In genomic region chr5:142014911-142015584, GRCh38 we compare ENCODE assay signal across 8 cellular contexts. TPM values are rescaled to one million over a fixed set of nuclear protein-coding genes. Genes with fewer than 3 reads are reported as not detected.
A peak's percentile ranks its signal among the peaks of the same experiment; 100 is the strongest.
DNase-seq lines count a peak whose midpoint lies in the region; ATAC-seq, FAIRE-seq and TF ChIP-seq lines count a peak whose summit lies in the region.

No MANE protein-coding gene starts in this region.

- H3K4me1 Mint-ChIP-seq in T-helper 17 cell = peaks cover 45% of the 10 kb centered on the region

- in situ Hi-C loops in GM12878 (cut with MboI) = no loop called here

- no peak overlapping the region for H2AFZ ChIP-seq in GM12878 (ENCODE audit: control insufficient read depth, low read depth, low read length)

- RAD21 ChIA-PET in GM12878 (lab: Charles Lee; ENCODE audit: unreplicated experiment) = interaction anchor here (0.7 to 4.2 kb wide), 6 partner anchors 10 to 322 kb away, joined by 3 to 25 read pairs (median 6); partner anchors contain the start of gene RNF14

- H3K4me2 ChIP-seq in GM12878 (ENCODE audit: control insufficient read depth, insufficient read depth) = no peak overlapping the region

- H3K36me3 ChIP-seq in GM12878 (ENCODE audit: control insufficient read depth in 2 of 2, insufficient read depth in 2 of 2, low read length in 1 of 2) (no peaks in the 10 kb centered on the region), kidney (ENCODE audit: control insufficient read depth in 1 of 2, insufficient read depth in 2 of 2, low read length in 2 of 2) (no peaks in the 10 kb centered on the region)

- no peaks in the 10 kb centered on the region for H3K27me3 Mint-ChIP-seq in T-helper 17 cell

- peak overlapping the region; percentile 81 for H3K4me3 Mint-ChIP-seq in T-helper 17 cell

- POLR2A ChIA-PET in GM12878 (lab: Charles Lee) = interaction anchor here (0.6 to 1.2 kb wide), 3 partner anchors 43 to 125 kb away, joined by 3 to 6 read pairs (median 4); partner anchors contain the start of gene RNF14

- H3K4me3 ChIP-seq in GM12878 (no peak overlapping the region), kidney (ENCODE audit: low read length in 2 of 2) (no peak overlapping the region)

- TF ChIP-seq CTCF in GM12878 (IDR thresholded peaks at IDR 0.05 in 2 of 3, conservative IDR thresholded peaks at IDR 0.05 in 1 of 3; ENCODE audit: control insufficient read depth in 2 of 3, extremely low read depth in 1 of 3, insufficient read depth in 1 of 3, low read depth in 3 of 3, low read length in 3 of 3) (peak; percentile 40 to 68 (median 54); a peak in 4 of 6 replicates), kidney (IDR thresholded peaks at IDR 0.05; ENCODE audit: borderline replicate concordance, extremely low read depth, insufficient read depth) (peak; percentile 49)

- TF ChIP-seq RAD21 in GM12878 (IDR thresholded peaks at IDR 0.05; ENCODE audit: insufficient read depth, low read depth, low read length) = peak; percentile 39

- SMC1A ChIA-PET in GM12878 (lab: Charles Lee; ENCODE audit: uncharacterized antibody, unreplicated experiment) = interaction anchor here (0.5 to 7.6 kb wide), 9 partner anchors 10 to 1077 kb away, joined by 3 to 67 read pairs (median 7); partner anchors contain the start of gene RNF14

- TF ChIP-seq POLR2A in GM12878 (IDR thresholded peaks at IDR 0.05; ENCODE audit: low read depth, low read length) = no peak

- H3K79me2 ChIP-seq in GM12878 (ENCODE audit: control insufficient read depth, insufficient read depth, low read length) = no peaks in the 10 kb centered on the region

- DNase-seq in AG08396 (ENCODE audit: low spot score) (peak; percentile 48), Kasumi-1 (lab: John Stamatoyannopoulos, UW) (peak; percentile 78 to 80), T-helper 17 cell (peak in 1 of 3 donors; percentile 27), GM12878 (ENCODE audit: low read depth, low spot score) (no peak), kidney (no peak)
- peak; percentile 30 to 64 for DNase-seq in stimulated activated CD4-positive, alpha-beta T cell treated with anti-CD3 and anti-CD28 coated beads, Interleukin-4, amount 100 ng/mL, for 4 hours

- no TSS peak for BruUV-seq in GM12878 (replicated peaks; lab: Mats Ljungman, UMichigan)

- ATAC-seq in GM18511 (IDR thresholded peaks at IDR 0.05; ENCODE audit: unreplicated experiment) = peak; percentile 37
- ATAC-seq in T-helper 17 cell = peak; percentile 48
- ATAC-seq in GM12878 = peak; percentile 69
- no peak for ATAC-seq in HG02885 (IDR thresholded peaks at IDR 0.05; ENCODE audit: poor library complexity, unreplicated experiment)

- WGBS in GM12878 (ENCODE audit: insufficient coverage, insufficient replicate concordance, low lambda C conversion rate, missing lambda C conversion rate) = 20% methylated on average over 7 of the region's 7 CpGs

- H3K36me3 Mint-ChIP-seq in T-helper 17 cell (ENCODE audit: low read depth) = no peaks in the 10 kb centered on the region

- no peak overlapping the region for H3K9ac ChIP-seq in GM12878 (ENCODE audit: control insufficient read depth, insufficient read depth, low read length)
- H3K9ac ChIP-seq in kidney (ENCODE audit: low read length in 2 of 2) = peak overlapping the region in 1 of 2 donors; percentile 56

- H4K20me1 ChIP-seq in GM12878 (ENCODE audit: control insufficient read depth, insufficient read depth) = no peaks in the 10 kb centered on the region

- TF ChIP-seq EP300 in GM12878 (IDR thresholded peaks at IDR 0.05; ENCODE audit: borderline replicate concordance in 1 of 2, control insufficient read depth in 1 of 2, low read depth in 2 of 2, low read length in 2 of 2) = no peak

- peak overlapping the region; percentile 94 for H3K27ac Mint-ChIP-seq in T-helper 17 cell

- FAIRE-seq in GM12878 (lab: Jason Lieb, UNC) (no peak), kidney (lab: Jason Lieb, UNC) (no peak)

- peaks cover 0 to 2% of the 10 kb centered on the region in 2 experiments; a peak in 1 of 4 replicates for H3K27me3 ChIP-seq in GM12878 (replicated peaks in 1 of 2; ENCODE audit: control insufficient read depth in 2 of 2, insufficient read depth in 2 of 2, low read length in 1 of 2)

- CTCF ChIA-PET in GM12878 (lab: Yijun Ruan, JAX) = interaction anchor here (0.6 to 8.9 kb wide), 17 partner anchors 7 to 515 kb away, joined by 3 to 120 read pairs (median 5); partner anchors contain the start of gene RNF14

- intact Hi-C loops in GM12878 (cut with micrococcal nuclease; ENCODE audit: unreplicated experiment) (loop anchor here (1.0 to 5.0 kb wide), 4 partner anchors 22 to 323 kb away; partner anchors contain the start of gene NDFIP1), kidney (cut with DNase I) (no loop called here)

- H3K27ac ChIP-seq in GM12878 (ENCODE audit: control insufficient read depth, insufficient read depth) (no peak overlapping the region), kidney (ENCODE audit: low read depth in 2 of 2, low read length in 2 of 2) (peak overlapping the region in 1 of 2 donors; percentile 73)

- no peaks in the 10 kb centered on the region for H3K9me3 ChIP-seq in T-helper 17 cell (ENCODE audit: control insufficient read depth, low read length, poor library complexity, severe bottlenecking)
- no peaks in the 10 kb centered on the region for H3K9me3 ChIP-seq in GM12878 (replicated peaks; ENCODE audit: control insufficient read depth, insufficient read depth, low read length)
- H3K9me3 ChIP-seq in kidney (ENCODE audit: control insufficient read depth in 1 of 2, low read length in 2 of 2) = no peaks in the 10 kb centered on the region

- H3K4me1 ChIP-seq in GM12878 (ENCODE audit: control insufficient read depth, insufficient read depth, low read length) (peaks cover 27% of the 10 kb centered on the region), kidney (ENCODE audit: control insufficient read depth in 1 of 2, insufficient read depth in 1 of 2, low read depth in 1 of 2, low read length in 2 of 2) (peaks cover 20 to 25% of the 10 kb centered on the region in 2 donors)

RNA-seq across cellular contexts. Expression of gene GNPDA1, which starts 2.2 kb away (rescaled TPM):
- total RNA-seq in T-helper 17 cell (10 to 100 TPM in 1 of 2 donors, 1 to 10 TPM in 1; 9.5 to 13.2 TPM), GM12878 (2014; rRNA removed) (2.6 and 3.2 TPM in 2 replicates), GM12878 (2014; rRNA removed; fragmentation: Illumina TruSeq; extraction: Trizol) (3.0 and 3.5 TPM in 2 replicates), GM12878 (2021) (3.4 and 4.5 TPM in 2 replicates), kidney (30.1 TPM)
- 3.0 and 3.9 TPM in 2 replicates for total RNA-seq in GM12878 (2013; cell fraction: nucleolus; rRNA removed)
- polyA plus RNA-seq in GM12878 (2011; ENCODE audit: low read depth) = 8.0 TPM
- polyA plus RNA-seq in GM12878 (2011; rRNA removed) (0.68 and 1.0 TPM in 2 replicates), GM12878 (2014; fragmentation: Illumina TruSeq; extraction: Trizol) (5.2 and 5.5 TPM in 2 replicates), GM12878 (2014; fragmentation: Nextera tagmentation; extraction: Ambion mirVana) (10 to 100 TPM in 1 of 2 experiments, 1 to 10 TPM in 1; 5.8 to 11.9 TPM), GM12878 (2014; rRNA removed) (2.2 and 2.6 TPM in 2 replicates), GM12878 (2016; fragmentation: Nextera tagmentation; extraction: Ambion mirVana) (1 to 10 TPM; 3.0 to 4.5 TPM), kidney (ENCODE audit: insufficient read depth, low read depth, low replicate concordance) (76.6 TPM)
- 1.4 and 1.8 TPM in 2 replicates for polyA plus RNA-seq in GM12878 (2011; cell fraction: cytosol; rRNA removed)
- 1.1 and 1.2 TPM in 2 replicates for polyA plus RNA-seq in GM12878 (2011; cell fraction: nucleus; rRNA removed)
- polyA plus RNA-seq in GM12878 (2012) = 9.2 and 13.1 TPM in 2 replicates
- polyA minus RNA-seq in GM12878 (2011; rRNA and poly(A)+ RNA removed) = 0.44 and 2.1 TPM in 2 replicates
- polyA minus RNA-seq in GM12878 (2011; cell fraction: cytosol; rRNA and poly(A)+ RNA removed) = 0.62 and 1.5 TPM in 2 replicates
- 0.12 and 0.48 TPM in 2 replicates for polyA minus RNA-seq in GM12878 (2011; cell fraction: nucleus; rRNA and poly(A)+ RNA removed)

RNA-seq across cellular contexts. Expression of gene RNF14, which starts 46.1 kb away (rescaled TPM):
- total RNA-seq in T-helper 17 cell (10 to 100 TPM; 16.5 to 18.7 TPM), GM12878 (2014; rRNA removed) (19.7 and 30.8 TPM in 2 replicates), GM12878 (2014; rRNA removed; fragmentation: Illumina TruSeq; extraction: Trizol) (23.8 and 24.2 TPM in 2 replicates), GM12878 (2021) (19.7 and 26.7 TPM in 2 replicates), kidney (69.3 TPM)
- total RNA-seq in GM12878 (2013; cell fraction: nucleolus; rRNA removed) = 34.2 and 34.7 TPM in 2 replicates
- polyA plus RNA-seq in GM12878 (2011; ENCODE audit: low read depth) = 16.1 TPM
- polyA plus RNA-seq in GM12878 (2011; rRNA removed) (30.6 and 39.7 TPM in 2 replicates), GM12878 (2014; fragmentation: Illumina TruSeq; extraction: Trizol) (28.6 and 35.5 TPM in 2 replicates), GM12878 (2014; fragmentation: Nextera tagmentation; extraction: Ambion mirVana) (10 to 100 TPM; 28.1 to 34.4 TPM), GM12878 (2014; rRNA removed) (13.2 and 14.1 TPM in 2 replicates), GM12878 (2016; fragmentation: Nextera tagmentation; extraction: Ambion mirVana) (10 to 100 TPM; 35.2 to 41.8 TPM), kidney (ENCODE audit: insufficient read depth, low read depth, low replicate concordance) (53.5 TPM)
- 18.9 and 21.4 TPM in 2 replicates for polyA plus RNA-seq in GM12878 (2011; cell fraction: cytosol; rRNA removed)
- polyA plus RNA-seq in GM12878 (2011; cell fraction: nucleus; rRNA removed) = 15.4 and 15.5 TPM in 2 replicates
- polyA plus RNA-seq in GM12878 (2012) = 15.4 and 19.5 TPM in 2 replicates
- 27.2 and 29.3 TPM in 2 replicates for polyA minus RNA-seq in GM12878 (2011; rRNA and poly(A)+ RNA removed)
- polyA minus RNA-seq in GM12878 (2011; cell fraction: cytosol; rRNA and poly(A)+ RNA removed) = 8.7 and 11.3 TPM in 2 replicates
- 9.4 and 16.6 TPM in 2 replicates for polyA minus RNA-seq in GM12878 (2011; cell fraction: nucleus; rRNA and poly(A)+ RNA removed)

RNA-seq across cellular contexts. Expression of gene PCDH12, which starts 57.0 kb away (rescaled TPM):
- total RNA-seq in T-helper 17 cell = under 1 TPM; 0.05 to 0.15 TPM
- not detected in 2 replicates for total RNA-seq in GM12878 (2013; cell fraction: nucleolus; rRNA removed)
- total RNA-seq in GM12878 (2014; rRNA removed) = 0.06 TPM in 1 of 2 replicates, not detected in the other
- not detected in 2 replicates for total RNA-seq in GM12878 (2014; rRNA removed; fragmentation: Illumina TruSeq; extraction: Trizol)
- total RNA-seq in GM12878 (2021) = 0.03 TPM in 1 of 2 replicates, not detected in the other
- 0.16 TPM for polyA plus RNA-seq in GM12878 (2011; ENCODE audit: low read depth)
- polyA plus RNA-seq in GM12878 (2011; rRNA removed) = 0.10 TPM in 1 of 2 replicates, not detected in the other
- 0.02 TPM in 1 of 2 replicates, not detected in the other for polyA plus RNA-seq in GM12878 (2011; cell fraction: cytosol; rRNA removed)
- polyA plus RNA-seq in GM12878 (2011; cell fraction: nucleus; rRNA removed) = 0.03 TPM in 1 of 2 replicates, not detected in the other
- polyA plus RNA-seq in GM12878 (2012) = 0.11 and 0.18 TPM in 2 replicates
- polyA plus RNA-seq in GM12878 (2014; fragmentation: Illumina TruSeq; extraction: Trizol) = not detected in 2 replicates
- polyA plus RNA-seq in GM12878 (2014; fragmentation: Nextera tagmentation; extraction: Ambion mirVana) = under 1 TPM in 1 of 2 experiments, not detected in 1; 0.05 TPM
- polyA plus RNA-seq in GM12878 (2014; rRNA removed) = 0.01 TPM in 1 of 2 replicates, not detected in the other
- under 1 TPM in 1 of 2 experiments, not detected in 1; 0.14 TPM for polyA plus RNA-seq in GM12878 (2016; fragmentation: Nextera tagmentation; extraction: Ambion mirVana)
- not detected in 2 replicates for polyA minus RNA-seq in GM12878 (2011; rRNA and poly(A)+ RNA removed)
- not detected in 2 replicates for polyA minus RNA-seq in GM12878 (2011; cell fraction: cytosol; rRNA and poly(A)+ RNA removed)
- not detected in 2 replicates for polyA minus RNA-seq in GM12878 (2011; cell fraction: nucleus; rRNA and poly(A)+ RNA removed)
- total RNA-seq in kidney = 14.1 TPM
- 7.4 TPM for polyA plus RNA-seq in kidney (ENCODE audit: insufficient read depth, low read depth, low replicate concordance)

Comparison
In these comparisons a context has a peak if more than half of its experiments do, and no peak if none do; other contexts are left out.
1. DNase-seq: peak in AG08396 (single experiment), Kasumi-1 (2 of 2) and stimulated activated CD4-positive, alpha-beta T cell treated with anti-CD3 and anti-CD28 coated beads, Interleukin-4, amount 100 ng/mL, for 4 hours (2 of 2); none in GM12878 (single experiment) and kidney (single experiment).
2. RNA of gene PCDH12, which starts 57.0 kb away (total RNA-seq): 14.1 TPM in kidney (single experiment); 0.05 to 0.15 TPM in T-helper 17 cell and 0.03 to 0.06 TPM in GM12878; every median in the first group is over 10 times any median in the second.